ENCODE assay signal across 16 cellular contexts in genomic region chr3:107825556-107825955, GRCh38.
DNase-seq lines count a peak whose midpoint lies in the region; ATAC-seq, FAIRE-seq and TF ChIP-seq lines count a peak whose summit lies in the region.
"Had no signal": no experiment of that assay in that cellular context is flagged by ENCODE, and none has a peak within 500 bp of the region (broad histone marks: within the 10 kb centered on the region; RNA-seq: fewer than 3 reads in every experiment).

No MANE protein-coding gene starts in this region.

- no peak for FAIRE-seq in HepG2 (lab: Jason Lieb, UNC)

- TF ChIP-seq RAD21 in HepG2 (CRISPR knock-in tag; IDR thresholded peaks at IDR 0.05): no peak

- POLR2A ChIA-PET in HepG2 (lab: Yijun Ruan, JAX): no interaction called here

- 24% methylated on average over 4 of the region's 5 CpGs for WGBS in HepG2 (ENCODE audit: low lambda C conversion rate)
- WGBS in right lobe of liver (ENCODE audit: insufficient coverage, low coverage, low lambda C conversion rate, missing lambda C conversion rate): 79% methylated on average over 2 of the region's 5 CpGs

- TF ChIP-seq POLR2A in HepG2 (IDR thresholded peaks at IDR 0.05; ENCODE audit: insufficient read depth in 1 of 2, low read depth in 2 of 2, low read length in 2 of 2) (no peak), right lobe of liver (IDR thresholded peaks at IDR 0.05) (no peak)

- DNase-seq in HepG2 (ENCODE audit: low spot score) (no peak), right lobe of liver (no peak), NCI-H2171 treated with DMSO at 0.1 percent for 48 hours (lab: John Stamatoyannopoulos, UW) (peak; percentile 91), left lung (no peak), activated gamma-delta T cell (lab: John Stamatoyannopoulos, UW) (no peak), SW480 (ENCODE audit: low spot score) (no peak)
- DNase-seq: COR-L47, DMS53, GM23248, NCI-H1436, NCI-H2081, NCI-H2227 treated with DMSO at 0.1 percent for 48 hours, NCI-H524, Peyer's patch had no signal

- no peaks in the 10 kb centered on the region for H3K27me3 ChIP-seq in HepG2 (ENCODE audit: control insufficient read depth in 1 of 2, insufficient read depth in 2 of 2, low read length in 2 of 2)
- H3K27me3 ChIP-seq in right lobe of liver: no peaks in the 10 kb centered on the region
- no peaks in the 10 kb centered on the region for H3K27me3 ChIP-seq in left lung
- H3K27me3 ChIP-seq: Peyer's patch had no signal

- H4K20me1 ChIP-seq in HepG2 (ENCODE audit: insufficient read depth, low read length): no peaks in the 10 kb centered on the region

- no peak for TF ChIP-seq CTCF in HepG2 (CRISPR knock-in tag; IDR thresholded peaks at IDR 0.05)
- TF ChIP-seq CTCF in right lobe of liver (IDR thresholded peaks at IDR 0.05): no peak
- no peak for TF ChIP-seq CTCF in left lung (IDR thresholded peaks at IDR 0.05)

- H3K4me1 ChIP-seq in HepG2 (ENCODE audit: insufficient read depth, low read length): peaks cover 23% of the 10 kb centered on the region
- H3K4me1 ChIP-seq in right lobe of liver: no peaks in the 10 kb centered on the region
- H3K4me1 ChIP-seq in left lung: no peaks in the 10 kb centered on the region
- H3K4me1 ChIP-seq: Peyer's patch had no signal

- in situ Hi-C loops in HepG2 (cut with HindIII; ENCODE audit: extremely low pct_ligation_motif_present, low pct_unique_long_range_greater_than_20kb): loop anchor here (25.0 kb wide), 1 partner anchor 588 kb away; no protein-coding TSS in a partner anchor

- H3K4me2 ChIP-seq in HepG2 (ENCODE audit: low read depth, low read length): no peak overlapping the region

- H3K79me2 ChIP-seq in HepG2 (ENCODE audit: insufficient read depth, low read length): no peaks in the 10 kb centered on the region

- no TSS peak for BruUV-seq in HepG2 (replicated peaks; lab: Mats Ljungman, UMichigan)

- no peak overlapping the region for H2AFZ ChIP-seq in HepG2 (ENCODE audit: low read length)
- H2AFZ ChIP-seq: GM23248 had no signal

- H3K9ac ChIP-seq in HepG2 (ENCODE audit: insufficient read depth, low read depth, low read length): no peak overlapping the region
- H3K9ac ChIP-seq: GM23248 had no signal

- TF ChIP-seq EP300 in HepG2 (IDR thresholded peaks at IDR 0.05; ENCODE audit: low read depth in 2 of 2, low read length in 2 of 2) (no peak), HepG2 (CRISPR knock-in tag; IDR thresholded peaks at IDR 0.05; ENCODE audit: borderline replicate concordance) (no peak)

- H3K27ac ChIP-seq in HepG2 (ENCODE audit: extremely low read length, insufficient read depth, low read length): no peak overlapping the region
- H3K27ac ChIP-seq in right lobe of liver: no peak overlapping the region
- H3K27ac ChIP-seq in left lung: no peak overlapping the region
- H3K27ac ChIP-seq: GM23248, Peyer's patch had no signal

- H3K4me3 ChIP-seq in HepG2 (replicated peaks in 1 of 3; ENCODE audit: insufficient read depth in 1 of 3, low read depth in 2 of 3, low read length in 3 of 3) (no peak overlapping the region), right lobe of liver (no peak overlapping the region), left lung (no peak overlapping the region)
- H3K4me3 ChIP-seq: GM23248, Peyer's patch had no signal

- intact Hi-C loops in HepG2 (cut with micrococcal nuclease; ENCODE audit: unreplicated experiment) (no loop called here), right lobe of liver (cut with DNase I) (no loop called here), left lung (cut with DNase I) (no loop called here)

- peak; percentile 21; the same call in 2 of the 3 replicates for ATAC-seq in HepG2
- ATAC-seq in right lobe of liver: no peak
- ATAC-seq in left lung: peak; percentile 25
- ATAC-seq in GM18870 (IDR thresholded peaks at IDR 0.05; ENCODE audit: unreplicated experiment): no peak
- ATAC-seq: HCT116 had no signal

- CTCF ChIA-PET in HepG2 (lab: Yijun Ruan, JAX; ENCODE audit: low intra/inter-chr PET ratio, low total read pairs): no interaction called here

- H3K36me3 ChIP-seq in HepG2 (replicated peaks in 1 of 2; ENCODE audit: control insufficient read depth in 1 of 2, insufficient read depth in 2 of 2, low read length in 2 of 2): no peaks in the 10 kb centered on the region
- H3K36me3 ChIP-seq in right lobe of liver: no peaks in the 10 kb centered on the region
- no peaks in the 10 kb centered on the region for H3K36me3 ChIP-seq in left lung
- H3K36me3 ChIP-seq: Peyer's patch had no signal

- H3K9me3 ChIP-seq in HepG2 (ENCODE audit: low read length) (no peaks in the 10 kb centered on the region), right lobe of liver (no peaks in the 10 kb centered on the region), left lung (no peaks in the 10 kb centered on the region)
- H3K9me3 ChIP-seq: Peyer's patch had no signal

TF ChIP-seq in HepG2, 621 proteins besides CTCF, POLR2A, EP300 and RAD21:
- no peak for TF ChIP-seq REST (IDR thresholded peaks at IDR 0.05; ENCODE audit: borderline replicate concordance in 1 of 2, low read depth in 1 of 2, low read length in 2 of 2)
- no peak for TF ChIP-seq MAFF (IDR thresholded peaks at IDR 0.05; ENCODE audit: low read depth, low read length)
- no peak for TF ChIP-seq ZFP37 (CRISPR knock-in tag; IDR thresholded peaks at IDR 0.05; ENCODE audit: borderline replicate concordance)

Comparison
In these comparisons a context has a peak if more than half of its experiments do, and no peak if none do; other contexts are left out.
1. ATAC-seq: peak in HepG2 (single experiment) and left lung (single experiment); none in right lobe of liver (0 of 4) and GM18870 (single experiment).